In the genomic region with DNA sequence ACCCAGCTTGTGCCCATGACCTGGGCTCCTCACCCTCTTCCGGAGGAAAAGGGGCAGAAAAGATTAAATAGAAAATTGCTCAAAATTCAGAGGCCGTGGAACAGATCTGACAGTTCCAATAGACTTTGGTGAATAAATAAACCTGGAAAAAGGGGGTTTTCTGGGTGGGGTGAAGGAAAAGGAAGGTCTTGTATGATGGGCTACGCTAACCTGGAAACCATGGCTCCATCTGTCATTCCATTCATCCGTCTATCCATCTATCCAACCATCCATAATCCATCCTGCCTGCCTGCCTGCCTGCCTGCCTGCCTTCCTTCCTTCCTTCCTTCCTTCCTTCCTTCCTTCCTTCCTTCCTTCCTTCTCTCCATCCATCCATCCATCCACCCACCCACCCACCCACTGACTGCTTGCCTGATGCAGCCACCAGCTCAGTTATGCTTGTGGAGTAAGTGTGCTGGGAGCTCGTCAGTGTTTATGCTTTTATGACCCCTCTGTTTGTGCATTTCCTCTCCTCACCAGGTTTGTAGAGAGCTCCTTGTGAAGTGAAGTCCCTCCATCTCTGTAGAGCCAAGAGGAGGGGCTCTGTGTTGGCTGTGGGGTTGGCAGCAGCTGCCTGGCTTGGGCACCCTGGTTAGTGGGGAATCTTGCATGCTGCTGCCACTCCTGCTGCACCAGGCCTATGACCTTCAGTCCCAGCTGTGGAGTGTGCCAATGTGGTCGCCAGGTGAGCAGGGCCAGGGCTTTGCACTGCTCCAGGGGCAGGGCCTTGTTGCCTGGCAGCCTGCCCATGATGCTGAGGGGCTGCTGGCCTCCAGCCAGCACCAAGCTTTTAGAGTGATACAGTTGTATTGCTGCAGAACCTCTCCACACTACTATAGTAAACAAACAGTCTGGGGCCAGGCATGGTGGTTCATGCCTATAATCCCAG, we compare ENCODE assay signal across 21 cellular contexts. TPM values are rescaled to one million over a fixed set of nuclear protein-coding genes. Genes with fewer than 3 reads are reported as not detected.
DNase-seq lines count a peak whose midpoint lies in the region; ATAC-seq and TF ChIP-seq lines count a peak whose summit lies in the region.
"Had no signal": no experiment of that assay in that cellular context is flagged by ENCODE, and none has a peak within 500 bp of the region (broad histone marks: within the 10 kb centered on the region; RNA-seq: fewer than 3 reads in every experiment).

No MANE protein-coding gene starts in this region.

- H3K27me3 ChIP-seq in ovary = no peaks in the 10 kb centered on the region
- H3K27me3 ChIP-seq: cardiac muscle cell, transverse colon had no signal

- DNase-seq in DMS 273 (lab: John Stamatoyannopoulos, UW; ENCODE audit: unreplicated experiment) (peak; percentile 99), DMS 273 treated with DMSO at 0.1 percent for 48 hours (lab: John Stamatoyannopoulos, UW) (no peak), NCI-H1694 treated with DMSO at 0.1 percent for 48 hours (lab: John Stamatoyannopoulos, UW) (peak; percentile 36), NCI-H69 (lab: John Stamatoyannopoulos, UW) (peak; percentile 89), left lobe of liver (ENCODE audit: low spot score) (no peak), ovary (no peak), hypothalamus (lab: John Stamatoyannopoulos, UW) (no peak)
- DNase-seq in stimulated activated CD4-positive, alpha-beta T cell treated with anti-CD3 and anti-CD28 coated beads, Interleukin-2, amount 100 ng/mL, for 24 hours = no peak
- DNase-seq: activated CD4-positive, alpha-beta T cell treated with anti-CD3 and anti-CD28 coated beads for 48 hours; activated CD8-positive, alpha-beta memory T cell treated with anti-CD3 and anti-CD28 coated beads, Interleukin-2, amount 50 U/mL, for 48 hours; CD4-positive, CD25-positive, alpha-beta regulatory T cell; effector CD4-positive, alpha-beta T cell; left cardiac atrium; mucosa of descending colon; NK-92 treated with Interleukin-12 subunit alpha and Interleukin-12 subunit beta, amount 100 ng/mL, for 24 hours; SIG-M5; T1000; transverse colon had no signal

- no peak overlapping the region for H3K4me3 ChIP-seq in ovary
- H3K4me3 ChIP-seq: cardiac muscle cell, mucosa of descending colon, transverse colon had no signal

- peak; percentile 50 for ATAC-seq in left lobe of liver
- ATAC-seq: left cardiac atrium, mucosa of descending colon had no signal

- 82 to 94% (median 84%) methylated on average over 6 of the region's 6 CpGs for WGBS in ovary, 3 donors

- no peak for TF ChIP-seq POLR2A in ovary (IDR thresholded peaks at IDR 0.05)

- H3K9me3 ChIP-seq in ovary = no peaks in the 10 kb centered on the region
- H3K9me3 ChIP-seq: mucosa of descending colon, transverse colon had no signal

- no peaks in the 10 kb centered on the region for H3K36me3 ChIP-seq in ovary
- H3K36me3 ChIP-seq: cardiac muscle cell, transverse colon had no signal

- no peaks in the 10 kb centered on the region for H3K4me1 ChIP-seq in ovary (ENCODE audit: insufficient read depth)
- H3K4me1 ChIP-seq: parathyroid adenoma, transverse colon had no signal

- intact Hi-C loops in ovary (cut with DNase I) = no loop called here

- no peak for TF ChIP-seq CTCF in ovary (IDR thresholded peaks at IDR 0.05)

- TF ChIP-seq EP300 in ovary (IDR thresholded peaks at IDR 0.05) = no peak

- H3K27ac ChIP-seq in ovary = no peak overlapping the region
- H3K27ac ChIP-seq: 22Rv1, cardiac muscle cell, parathyroid adenoma, transverse colon had no signal

RNA-seq across cellular contexts. Expression of a gene that starts 16.0 kb away (rescaled TPM):
- 0.08 TPM for total RNA-seq in left lobe of liver
- under 1 TPM in 4 of 7 donors, not detected in 3; 0.10 to 0.53 (median 0.33) TPM for total RNA-seq in ovary
- polyA plus RNA-seq in ovary = under 1 TPM in 1 of 2 donors, not detected in 1; 0.04 TPM
- total RNA-seq: mucosa of descending colon, transverse colon had no signal

RNA-seq across cellular contexts. Expression of a gene that starts 50.1 kb away (rescaled TPM):
- total RNA-seq in left lobe of liver (8.2 TPM), ovary (10 to 100 TPM; 17.4 to 38.5 (median 29.7) TPM)
- polyA plus RNA-seq in ovary = 10 to 100 TPM; 20.9 to 35.1 TPM

RNA-seq across cellular contexts. Expression of a gene that starts 57.3 kb away (rescaled TPM):
- total RNA-seq in left lobe of liver (2.3 TPM), ovary (10 to 100 TPM; 19.4 to 63.3 (median 40.4) TPM)
- polyA plus RNA-seq in ovary = 10 to 100 TPM; 13.9 to 28.8 TPM

Comparison
In these comparisons a context has a peak if more than half of its experiments do, and no peak if none do; other contexts are left out.
1. DNase-seq: peak in DMS 273 (single experiment), NCI-H1694 treated with DMSO at 0.1 percent for 48 hours (single experiment) and NCI-H69 (single experiment); none in DMS 273 treated with DMSO at 0.1 percent for 48 hours (single experiment), left lobe of liver (single experiment), ovary (0 of 5), hypothalamus (0 of 51) and stimulated activated CD4-positive, alpha-beta T cell treated with anti-CD3 and anti-CD28 coated beads, Interleukin-2, amount 100 ng/mL, for 24 hours (0 of 2).